ENCODE assay signal across 1 cellular context in the genomic region with DNA sequence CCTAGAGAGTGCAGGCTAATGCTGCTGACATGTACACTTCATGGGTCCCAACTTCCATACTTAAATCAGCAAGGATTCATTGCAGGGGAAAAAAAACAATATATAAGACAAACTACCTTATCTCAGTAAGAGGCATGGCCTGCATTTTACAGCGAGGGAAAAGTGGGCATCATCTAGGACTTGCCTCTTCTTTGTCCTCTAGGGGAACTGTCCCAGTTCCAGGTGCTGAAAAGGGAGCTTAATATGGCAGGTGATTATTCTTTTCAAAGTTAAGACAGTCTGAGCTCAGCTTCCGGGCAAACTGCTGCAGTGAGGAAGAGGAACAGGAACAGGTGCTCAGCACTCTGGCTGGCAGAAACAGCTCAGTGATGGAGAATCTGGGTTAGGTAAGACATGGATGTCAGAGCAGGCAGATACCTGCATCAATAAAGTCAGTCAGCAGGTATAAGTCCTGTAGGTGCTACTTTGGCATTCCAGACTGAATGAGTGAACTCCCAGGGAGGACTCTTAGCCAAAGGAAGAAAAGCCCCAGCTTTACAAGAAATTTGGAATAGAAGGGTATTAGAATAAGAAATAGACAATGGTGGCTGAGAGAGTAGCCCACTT.
TF ChIP-seq lines count a peak whose summit lies in the region.

No MANE protein-coding gene starts in this region.

TF ChIP-seq in HepG2, 621 proteins besides CTCF, POLR2A, EP300 and RAD21 (continued from another document):
- TF ChIP-seq, protein P1, sequence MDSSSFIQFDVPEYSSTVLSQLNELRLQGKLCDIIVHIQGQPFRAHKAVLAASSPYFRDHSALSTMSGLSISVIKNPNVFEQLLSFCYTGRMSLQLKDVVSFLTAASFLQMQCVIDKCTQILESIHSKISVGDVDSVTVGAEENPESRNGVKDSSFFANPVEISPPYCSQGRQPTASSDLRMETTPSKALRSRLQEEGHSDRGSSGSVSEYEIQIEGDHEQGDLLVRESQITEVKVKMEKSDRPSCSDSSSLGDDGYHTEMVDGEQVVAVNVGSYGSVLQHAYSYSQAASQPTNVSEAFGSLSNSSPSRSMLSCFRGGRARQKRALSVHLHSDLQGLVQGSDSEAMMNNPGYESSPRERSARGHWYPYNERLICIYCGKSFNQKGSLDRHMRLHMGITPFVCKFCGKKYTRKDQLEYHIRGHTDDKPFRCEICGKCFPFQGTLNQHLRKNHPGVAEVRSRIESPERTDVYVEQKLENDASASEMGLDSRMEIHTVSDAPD (CRISPR knock-in tag; IDR thresholded peaks at IDR 0.05) = no peak
- TF ChIP-seq IRF9 (CRISPR knock-in tag; IDR thresholded peaks at IDR 0.05; ENCODE audit: borderline replicate concordance) (no peak), SRY (CRISPR knock-in tag; IDR thresholded peaks at IDR 0.05) (no peak), REST (IDR thresholded peaks at IDR 0.05; ENCODE audit: borderline replicate concordance in 1 of 2, low read depth in 1 of 2, low read length in 2 of 2) (peak; percentile 33 to 92), ZNF800 (CRISPR knock-in tag; IDR thresholded peaks at IDR 0.05) (no peak), ZNF615 (CRISPR knock-in tag; IDR thresholded peaks at IDR 0.05; ENCODE audit: borderline replicate concordance) (no peak), ZNF367 (CRISPR knock-in tag; IDR thresholded peaks at IDR 0.05; ENCODE audit: borderline replicate concordance) (no peak), ZNF556 (CRISPR knock-in tag; IDR thresholded peaks at IDR 0.05; ENCODE audit: borderline replicate concordance) (no peak), ZC3H13 (CRISPR knock-in tag; IDR thresholded peaks at IDR 0.05) (no peak), TCF12 (IDR thresholded peaks at IDR 0.05) (no peak), TCF12 (CRISPR knock-in tag; IDR thresholded peaks at IDR 0.05) (no peak), ZNF530 (CRISPR knock-in tag; IDR thresholded peaks at IDR 0.05; ENCODE audit: low read depth) (no peak), EHMT2 (IDR thresholded peaks at IDR 0.05; ENCODE audit: borderline replicate concordance, low read depth, low read length) (peak; percentile 80; the same call in 1 of the 2 replicates), PRMT3 (CRISPR knock-in tag; IDR thresholded peaks at IDR 0.05; ENCODE audit: borderline replicate concordance, low read depth) (no peak), TEAD2 (CRISPR knock-in tag; IDR thresholded peaks at IDR 0.05) (no peak)
